Comparison of ENCODE assay signal across 9 cellular contexts in genomic region chr3:9947025-9947995, GRCh38. TPM values are rescaled to one million over a fixed set of nuclear protein-coding genes. Genes with fewer than 3 reads are reported as not detected.
A peak's percentile ranks its signal among the peaks of the same experiment; 100 is the strongest.
DNase-seq lines count a peak whose midpoint lies in the region; ATAC-seq, FAIRE-seq and TF ChIP-seq lines count a peak whose summit lies in the region.
"Had no signal": no experiment of that assay in that cellular context is flagged by ENCODE, and none has a peak within 500 bp of the region (broad histone marks: within the 10 kb centered on the region; RNA-seq: fewer than 3 reads in every experiment).

No MANE protein-coding gene starts in this region.

- H3K27ac ChIP-seq in coronary artery = peak overlapping the region; percentile 82 to 89
- H3K27ac ChIP-seq in testis = peak overlapping the region; percentile 78 to 86

- peaks cover 10% of the 10 kb centered on the region for H3K4me1 ChIP-seq in testis

- intact Hi-C loops in testis (cut with DNase I; ENCODE audit: low total_unique reads) = no loop called here

- H3K4me3 ChIP-seq in coronary artery (peak overlapping the region; percentile 82), testis (peak overlapping the region; percentile 58 to 71)

- H3K27me3 ChIP-seq in testis = no peaks in the 10 kb centered on the region

- no peaks in the 10 kb centered on the region for H3K36me3 ChIP-seq in testis (ENCODE audit: low read depth, missing control alignments)

- FAIRE-seq in GM19239 (lab: Jason Lieb, UNC) = no peak
- FAIRE-seq: GM18507 had no signal

- no peak for TF ChIP-seq POLR2A in testis (IDR thresholded peaks at IDR 0.05)

- TF ChIP-seq CTCF in coronary artery (IDR thresholded peaks at IDR 0.05) = peak; percentile 57
- peak; percentile 43 to 65 (median 54) for TF ChIP-seq CTCF in testis (IDR thresholded peaks at IDR 0.05)

- H3K9me3 ChIP-seq in testis = no peaks in the 10 kb centered on the region

- 43 to 49% methylated on average over 30 to 75 of the region's 86 CpGs for WGBS in testis, 2 donors

- peak; percentile 65 for DNase-seq in Ammon's horn (ENCODE audit: low spot score)
- peak; percentile 67 for DNase-seq in NCI-H2029 (lab: John Stamatoyannopoulos, UW)
- DNase-seq in coronary artery (ENCODE audit: low spot score) = peak; percentile 83
- peak; percentile 88 for DNase-seq in left kidney (ENCODE audit: low read depth, low spot score)
- peak; percentile 78 for DNase-seq in testis
- DNase-seq in GM19239 (ENCODE audit: insufficient read length, low spot score) = no peak

- ATAC-seq in GM21825 (IDR thresholded peaks at IDR 0.05; ENCODE audit: unreplicated experiment) = no peak
- ATAC-seq in HG03342 (IDR thresholded peaks at IDR 0.05; ENCODE audit: unreplicated experiment) = no peak

RNA-seq across cellular contexts. Expression of gene PRRT3, which starts 4.9 kb away (rescaled TPM):
- 1 to 10 TPM; 6.6 to 7.2 TPM for total RNA-seq in testis
- polyA plus RNA-seq in testis (ENCODE audit: insufficient read depth, low read depth, low replicate concordance) = 7.6 TPM

RNA-seq across cellular contexts. Expression of gene CRELD1, which starts 13.7 kb away (rescaled TPM):
- 10 to 100 TPM; 34.9 to 37.1 TPM for total RNA-seq in testis
- polyA plus RNA-seq in testis (ENCODE audit: insufficient read depth, low read depth, low replicate concordance) = 65.7 TPM

RNA-seq across cellular contexts. Expression of gene IL17RC, which starts 30.4 kb away (rescaled TPM):
- total RNA-seq in testis = 10 to 100 TPM; 21.0 to 26.1 TPM
- polyA plus RNA-seq in testis (ENCODE audit: insufficient read depth, low read depth, low replicate concordance) = 12.0 TPM

RNA-seq across cellular contexts. Expression of gene EMC3, which starts 39.3 kb away (rescaled TPM):
- 10 to 100 TPM; 64.2 to 72.5 TPM for total RNA-seq in testis
- 270 TPM for polyA plus RNA-seq in testis (ENCODE audit: insufficient read depth, low read depth, low replicate concordance)

RNA-seq across cellular contexts. Expression of gene IL17RE, which starts 44.7 kb away (rescaled TPM):
- under 1 TPM; 0.43 to 0.79 TPM for total RNA-seq in testis
- 1.8 TPM for polyA plus RNA-seq in testis (ENCODE audit: insufficient read depth, low read depth, low replicate concordance)
